Comparison of ENCODE assay signal across 15 cellular contexts in genomic region chr7:122412886-122413285, GRCh38.
A peak's percentile ranks its signal among the peaks of the same experiment; 100 is the strongest.
DNase-seq lines count a peak whose midpoint lies in the region; ATAC-seq and TF ChIP-seq lines count a peak whose summit lies in the region.
"Had no signal": no experiment of that assay in that cellular context is flagged by ENCODE, and none has a peak within 500 bp of the region (broad histone marks: within the 10 kb centered on the region; RNA-seq: fewer than 3 reads in every experiment).

No MANE protein-coding gene starts in this region.

- no peaks in the 10 kb centered on the region for H3K9me3 ChIP-seq in HAP-1
- H3K9me3 ChIP-seq: esophagus squamous epithelium had no signal

- TF ChIP-seq CTCF in fibroblast of the aortic adventitia (IDR thresholded peaks at IDR 0.05; ENCODE audit: insufficient read depth, low read length) = no peak

- DNase-seq in EH (ENCODE audit: low read depth) (peak; percentile 11), OCI-M1 (lab: John Stamatoyannopoulos, UW) (peak; percentile 86), fibroblast of the aortic adventitia (ENCODE audit: low read depth) (peak; percentile 94), non-pigmented ciliary epithelial cell (ENCODE audit: low read depth) (peak; percentile 30), HAP-1 (ENCODE audit: low spot score in 2 of 2) (no peak), NCI-H2107 (lab: John Stamatoyannopoulos, UW) (no peak)
- DNase-seq in activated CD4-positive, alpha-beta T cell treated with anti-CD3 and anti-CD28 coated beads for 1 hour = no peak
- DNase-seq: activated CD4-positive, alpha-beta T cell treated with anti-CD3 and anti-CD28 coated beads for 4 hours; COR-L47; esophagus squamous epithelium; naive thymus-derived CD4-positive, alpha-beta T cell; PC-9; T-helper 1 cell had no signal

- H3K4me3 ChIP-seq in fibroblast of the aortic adventitia (ENCODE audit: low read depth, low read length) (no peak overlapping the region), HAP-1 (no peak overlapping the region)
- H3K4me3 ChIP-seq: esophagus squamous epithelium, PC-9, skin epidermis had no signal

- no peaks in the 10 kb centered on the region for H3K27me3 ChIP-seq in HAP-1 (ENCODE audit: low read depth)
- H3K27me3 ChIP-seq: esophagus squamous epithelium had no signal

- H3K36me3 ChIP-seq in HAP-1 (replicated peaks) = no peaks in the 10 kb centered on the region
- H3K36me3 ChIP-seq: esophagus squamous epithelium had no signal

- H3K4me1 ChIP-seq in HAP-1 = peaks cover 14% of the 10 kb centered on the region
- H3K4me1 ChIP-seq: esophagus squamous epithelium had no signal

- in situ Hi-C loops in HAP-1 (cut with MboI; ENCODE audit: low sequenced_read_pairs) = no loop called here

- ATAC-seq in GM21390 (IDR thresholded peaks at IDR 0.05; ENCODE audit: unreplicated experiment) = no peak
- ATAC-seq: naive thymus-derived CD4-positive, alpha-beta T cell had no signal

Comparison
In these comparisons a context has a peak if more than half of its experiments do, and no peak if none do; other contexts are left out.
1. DNase-seq: peak in EH (single experiment), OCI-M1 (single experiment), fibroblast of the aortic adventitia (single experiment) and non-pigmented ciliary epithelial cell (single experiment); none in activated CD4-positive, alpha-beta T cell treated with anti-CD3 and anti-CD28 coated beads for 1 hour (single experiment), HAP-1 (0 of 2) and NCI-H2107 (single experiment).